ENCODE assay signal across 2 cellular contexts in genomic region chr11:103609117-103610066, GRCh38.
TF ChIP-seq lines count a peak whose summit lies in the region.

No MANE protein-coding gene starts in this region.

TF ChIP-seq in IMR-90, 13 proteins besides CTCF, POLR2A, EP300 and RAD21 (continued from another document):
- peak; percentile 50; the same call in 1 of the 2 replicates for TF ChIP-seq FOS (IDR thresholded peaks at IDR 0.05; ENCODE audit: low read depth, low read length)
- no peak for TF ChIP-seq CHD1 (IDR thresholded peaks at IDR 0.05; ENCODE audit: low read depth, low read length)
- no peak for TF ChIP-seq MAFK (IDR thresholded peaks at IDR 0.05; ENCODE audit: low read depth, low read length)
- TF ChIP-seq NFE2L2 (IDR thresholded peaks at IDR 0.05; ENCODE audit: low read depth, low read length), result no peak

TF ChIP-seq in GM12878, 131 proteins besides CTCF, POLR2A, EP300 and RAD21 (continued from another document):
- TF ChIP-seq ZBTB40 (IDR thresholded peaks at IDR 0.05; ENCODE audit: borderline replicate concordance), result no peak
- no peak for TF ChIP-seq NFXL1 (IDR thresholded peaks at IDR 0.05; ENCODE audit: borderline replicate concordance)
- TF ChIP-seq BCL3 (IDR thresholded peaks at IDR 0.05; ENCODE audit: borderline replicate concordance, insufficient read depth, low read depth, low read length, poor library complexity, severe bottlenecking), result no peak
- TF ChIP-seq ZNF274 (IDR thresholded peaks at IDR 0.05; ENCODE audit: insufficient read depth, insufficient read length), result no peak
- TF ChIP-seq IRF4 (IDR thresholded peaks at IDR 0.05; ENCODE audit: low read depth, low read length), result no peak
- no peak for TF ChIP-seq TCF3 (IDR thresholded peaks at IDR 0.05; ENCODE audit: borderline replicate concordance, insufficient read depth, low read depth, low read length)
- TF ChIP-seq IRF3 (IDR thresholded peaks at IDR 0.05), result no peak
- no peak for TF ChIP-seq SKIL (IDR thresholded peaks at IDR 0.05; ENCODE audit: low read depth, poor library complexity, severe bottlenecking)
